Comparison of ENCODE assay signal across 1 cellular context in the genomic region with DNA sequence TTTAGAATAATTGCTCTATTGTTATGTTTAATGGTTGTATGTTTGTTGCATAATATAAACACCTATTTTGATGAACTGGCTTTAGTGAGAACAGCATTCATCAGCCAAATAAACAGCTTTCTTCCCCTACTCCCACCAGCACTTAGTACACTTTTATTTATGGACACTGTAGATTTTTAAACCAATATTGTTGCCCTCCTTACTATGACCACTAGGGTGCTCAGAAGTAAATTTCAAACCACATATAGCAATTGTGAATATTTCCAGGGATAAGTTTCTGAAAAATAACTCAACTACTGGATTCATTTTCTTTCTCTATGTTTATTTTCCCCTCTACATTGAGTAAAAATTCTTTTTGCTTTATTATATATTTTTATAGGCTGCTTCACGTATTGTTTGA.
TF ChIP-seq lines count a peak whose summit lies in the region.

No MANE protein-coding gene starts in this region.

TF ChIP-seq in endothelial cell of umbilical vein, 7 proteins besides CTCF, POLR2A, EP300 and RAD21:
- no peak for TF ChIP-seq JUN (IDR thresholded peaks at IDR 0.05; ENCODE audit: borderline replicate concordance, insufficient read depth, insufficient read length, low read depth)
